8 cellular contexts compared by ENCODE assay signal in genomic region chr12:123712780-123713319, GRCh38. TPM values are rescaled to one million over a fixed set of nuclear protein-coding genes. Genes with fewer than 3 reads are reported as not detected.
DNase-seq lines count a peak whose midpoint lies in the region; ATAC-seq and TF ChIP-seq lines count a peak whose summit lies in the region.

No MANE protein-coding gene starts in this region.

- peaks cover 11% of the 10 kb centered on the region for H3K36me3 Mint-ChIP-seq in CD4-positive, alpha-beta T cell (ENCODE audit: low read depth)
- peaks cover 11% of the 10 kb centered on the region for H3K36me3 Mint-ChIP-seq in MCF 10A (ENCODE audit: insufficient read depth, unreplicated experiment)
- H3K36me3 Mint-ChIP-seq in mesothelial cell of epicardium, result no peaks in the 10 kb centered on the region

- no peaks in the 10 kb centered on the region for H3K27me3 Mint-ChIP-seq in CD4-positive, alpha-beta T cell
- no peaks in the 10 kb centered on the region for H3K27me3 Mint-ChIP-seq in MCF 10A (ENCODE audit: insufficient read depth, unreplicated experiment)
- no peaks in the 10 kb centered on the region for H3K27me3 Mint-ChIP-seq in mesothelial cell of epicardium (ENCODE audit: low read depth)

- no peaks in the 10 kb centered on the region for H3K27me3 ChIP-seq in CD4-positive, alpha-beta T cell (ENCODE audit: control insufficient read depth, insufficient read depth, low read length)

- no peak for ATAC-seq in CD4-positive, alpha-beta T cell (ENCODE audit: poor library complexity)
- no peak for ATAC-seq in HG03139 (IDR thresholded peaks at IDR 0.05; ENCODE audit: unreplicated experiment)

- peak overlapping the region; percentile 62 for H3K27ac Mint-ChIP-seq in CD4-positive, alpha-beta T cell
- H3K27ac Mint-ChIP-seq in MCF 10A (ENCODE audit: low read depth, unreplicated experiment) (peak overlapping the region; percentile 93), mesothelial cell of epicardium (peak overlapping the region; percentile 44)

- no peaks in the 10 kb centered on the region for H3K9me3 ChIP-seq in CD4-positive, alpha-beta T cell (ENCODE audit: control insufficient read depth, low read length)

- peaks cover 38% of the 10 kb centered on the region for H3K4me1 Mint-ChIP-seq in CD4-positive, alpha-beta T cell (ENCODE audit: low read depth)
- peaks cover 16% of the 10 kb centered on the region for H3K4me1 Mint-ChIP-seq in MCF 10A (ENCODE audit: insufficient read depth, unreplicated experiment)
- peaks cover 15% of the 10 kb centered on the region for H3K4me1 Mint-ChIP-seq in mesothelial cell of epicardium

- no TSS peak for BruUV-seq in MCF 10A (replicated peaks; lab: Mats Ljungman, UMichigan)

- intact Hi-C loops in CD4-positive, alpha-beta T cell (cut with DNase I, micrococcal nuclease), result loop anchor here in 1 of 2 experiments (1.0 to 10.0 kb wide), 4 partner anchors 42 to 348 kb away; partner anchors contain the start of genes EIF2B1, GTF2H3, SBNO1 and TCTN2
- intact Hi-C loops in MCF 10A (cut with micrococcal nuclease), result loop anchor here (2.0 kb wide), 1 partner anchor 52 kb away; no protein-coding TSS in a partner anchor

- no peak for TF ChIP-seq CTCF in CD4-positive, alpha-beta T cell (IDR thresholded peaks at IDR 0.05)
- TF ChIP-seq CTCF in LNCaP clone FGC (IDR thresholded peaks at IDR 0.05; ENCODE audit: control insufficient read depth, extremely low read depth, insufficient read depth), result no peak
- no peak for TF ChIP-seq CTCF in MCF 10A (IDR thresholded peaks at IDR 0.05; ENCODE audit: unreplicated experiment)
- no peak for TF ChIP-seq CTCF in mesothelial cell of epicardium (IDR thresholded peaks at IDR 0.05; ENCODE audit: unreplicated experiment)

- POLR2A ChIA-PET in CD4-positive, alpha-beta T cell (lab: Charles Lee), result interaction anchor here (0.7 to 2.8 kb wide), 16 partner anchors 11 to 1212 kb away, joined by 3 to 14 read pairs (median 4); partner anchors contain the start of genes DNAH10, MPHOSPH9, MTRFR and OGFOD2
- POLR2A ChIA-PET in MCF 10A (lab: Yijun Ruan, JAX), result interaction anchor here (0.6 to 2.8 kb wide), 14 partner anchors 12 to 1087 kb away, joined by 3 to 27 read pairs (median 5); partner anchors contain the start of genes DDX55, EIF2B1, GTF2H3 and TCTN2

- peak overlapping the region; percentile 78 for H3K4me3 ChIP-seq in LNCaP clone FGC (ENCODE audit: low read depth, low read length)

- peak overlapping the region; percentile 85 for H3K4me3 Mint-ChIP-seq in CD4-positive, alpha-beta T cell
- peak overlapping the region; percentile 91 for H3K4me3 Mint-ChIP-seq in MCF 10A (ENCODE audit: unreplicated experiment)
- peak overlapping the region; percentile 76 for H3K4me3 Mint-ChIP-seq in mesothelial cell of epicardium

- H3K9me3 Mint-ChIP-seq in CD4-positive, alpha-beta T cell, result no peaks in the 10 kb centered on the region
- H3K9me3 Mint-ChIP-seq in MCF 10A (ENCODE audit: unreplicated experiment), result no peaks in the 10 kb centered on the region
- no peaks in the 10 kb centered on the region for H3K9me3 Mint-ChIP-seq in mesothelial cell of epicardium

- no peak for DNase-seq in CD4-positive, alpha-beta T cell
- no peak for DNase-seq in LNCaP clone FGC (ENCODE audit: low read depth)
- DNase-seq in MCF 10A (ENCODE audit: unreplicated experiment), result peak; percentile 14
- DNase-seq in mesothelial cell of epicardium (ENCODE audit: low spot score in 2 of 2, unreplicated experiment in 2 of 2), result no peak
- DNase-seq in NCI-H2081 (lab: John Stamatoyannopoulos, UW), result no peak
- no peak for DNase-seq in GM19240 (ENCODE audit: insufficient read length, low spot score)
- DNase-seq in NCI-H774 (lab: John Stamatoyannopoulos, UW), result no peak

- CTCF ChIA-PET in CD4-positive, alpha-beta T cell (lab: Charles Lee), result interaction anchor here (1.3 kb wide), 1 partner anchor 13 kb away, joined by 3 read pairs; no protein-coding TSS in a partner anchor
- CTCF ChIA-PET in MCF 10A (lab: Yijun Ruan, JAX), result interaction anchor here (0.6 to 1.6 kb wide), 4 partner anchors 13 to 833 kb away, joined by 3 to 5 read pairs (median 4); no protein-coding TSS in a partner anchor

- no peak overlapping the region for H3K27ac ChIP-seq in CD4-positive, alpha-beta T cell (ENCODE audit: low read depth, low read length)

RNA-seq across cellular contexts. Expression of gene ATP6V0A2, which starts 0.7 kb away (rescaled TPM):
- total RNA-seq in CD4-positive, alpha-beta T cell, result 10 to 100 TPM; 25.3 to 26.6 TPM
- 21.4 and 23.1 TPM in 2 replicates for total RNA-seq in MCF 10A (2022)
- 36.3 to 40.0 TPM (median 38.1 TPM) in 3 replicates for total RNA-seq in mesothelial cell of epicardium

RNA-seq across cellular contexts. Expression of gene TCTN2, which starts 41.9 kb away (rescaled TPM):
- total RNA-seq in CD4-positive, alpha-beta T cell, result 1 to 10 TPM; 3.2 to 3.5 TPM
- total RNA-seq in MCF 10A (2022) (5.0 and 9.4 TPM in 2 replicates), mesothelial cell of epicardium (15.7 to 16.8 TPM (median 16.8 TPM) in 3 replicates)

RNA-seq across cellular contexts. Expression of gene DNAH10, which starts 49.3 kb away (rescaled TPM):
- total RNA-seq in CD4-positive, alpha-beta T cell, result under 1 TPM; 0.16 to 0.17 TPM
- total RNA-seq in MCF 10A (2022) (0.21 and 0.22 TPM in 2 replicates), mesothelial cell of epicardium (2.0 to 2.7 TPM (median 2.5 TPM) in 3 replicates)
